ENCODE assay signal across 8 cellular contexts in genomic region chr2:222860740-222861410, GRCh38. TPM values are rescaled to one million over a fixed set of nuclear protein-coding genes. Genes with fewer than 3 reads are reported as not detected.
DNase-seq lines count a peak whose midpoint lies in the region; ATAC-seq and TF ChIP-seq lines count a peak whose summit lies in the region.

ACSL3 (plus strand) TSS chr2:222861036; CDS start chr2:222908773, 47,737 bp downstream.

- peak within 1 kb of the TSS; percentile 92 for H3K4me2 ChIP-seq in DOHH2 (ENCODE audit: low read length)
- H3K4me2 ChIP-seq in GM23248 (ENCODE audit: unreplicated experiment) = peak within 1 kb of the TSS; percentile 96
- peak within 1 kb of the TSS; percentile 94 for H3K4me2 ChIP-seq in fibroblast of lung (ENCODE audit: extremely low read depth, insufficient read depth, low read length)

- peaks cover 11% of the 10 kb centered on the region for H3K4me1 Mint-ChIP-seq in activated T-helper 17 cell treated with anti-CD3 and anti-CD28 coated beads, Interleukin-2, amount 50 U/mL, for 72 hours
- peaks cover 7 to 8% (median 7%) of the 10 kb centered on the region in 4 donors for H3K4me1 Mint-ChIP-seq in naive thymus-derived CD8-positive, alpha-beta T cell
- peaks cover 8 to 16% of the 10 kb centered on the region in 2 donors for H3K4me1 Mint-ChIP-seq in stimulated activated naive B cell treated with anti-CD40 and anti-IgM and Interleukin-4, amounts not matched to agents 10 μg/mL and 1 μg/mL and 100 μg/mL, for 72 hours

- peaks cover 6% of the 10 kb centered on the region for H3K36me3 ChIP-seq in DOHH2 (ENCODE audit: control insufficient read depth, low read length)
- no peaks in the 10 kb centered on the region for H3K36me3 ChIP-seq in GM23248 (ENCODE audit: low read depth)
- H3K36me3 ChIP-seq in fibroblast of lung (ENCODE audit: control insufficient read depth, insufficient read depth, low read length) = no peaks in the 10 kb centered on the region

- no peak within 1 kb of the TSS for H3K4me3 Mint-ChIP-seq in activated T-helper 17 cell treated with anti-CD3 and anti-CD28 coated beads, Interleukin-2, amount 50 U/mL, for 72 hours
- peak within 1 kb of the TSS in 9 of 10 donors; percentile 72 to 89 (median 83) for H3K4me3 Mint-ChIP-seq in naive thymus-derived CD8-positive, alpha-beta T cell
- H3K4me3 Mint-ChIP-seq in stimulated activated naive B cell treated with anti-CD40 and anti-IgM and Interleukin-4, amounts not matched to agents 10 μg/mL and 1 μg/mL and 100 μg/mL, for 72 hours = peak within 1 kb of the TSS in 1 of 2 donors; percentile 80

- in situ Hi-C loops in GM23248 (cut with MboI) = no loop called here

- DNase-seq in GM23248 (peak; percentile 98), LHCN-M2 (ENCODE audit: low read depth) (peak; percentile 95), RWPE1 (ENCODE audit: low spot score) (peak; percentile 89), fibroblast of lung (ENCODE audit: low read depth in 2 of 2) (peak; percentile 92 to 94)
- DNase-seq in naive thymus-derived CD8-positive, alpha-beta T cell = peak; percentile 82 to 94 (median 90)
- DNase-seq in stimulated activated naive B cell treated with anti-CD40 and anti-IgM and Interleukin-4, amounts not matched to agents 10 μg/mL and 1 μg/mL and 100 μg/mL, for 72 hours = peak; percentile 93

- no peaks in the 10 kb centered on the region for H3K36me3 Mint-ChIP-seq in activated T-helper 17 cell treated with anti-CD3 and anti-CD28 coated beads, Interleukin-2, amount 50 U/mL, for 72 hours (ENCODE audit: low read depth)
- H3K36me3 Mint-ChIP-seq in naive thymus-derived CD8-positive, alpha-beta T cell = no peaks in the 10 kb centered on the region
- H3K36me3 Mint-ChIP-seq in stimulated activated naive B cell treated with anti-CD40 and anti-IgM and Interleukin-4, amounts not matched to agents 10 μg/mL and 1 μg/mL and 100 μg/mL, for 72 hours = peaks cover 0 to 3% of the 10 kb centered on the region in 2 donors

- ATAC-seq in activated T-helper 17 cell treated with anti-CD3 and anti-CD28 coated beads, Interleukin-2, amount 50 U/mL, for 72 hours (replicated peaks) = peak; percentile 100
- ATAC-seq in naive thymus-derived CD8-positive, alpha-beta T cell = peak; percentile 97 to 98
- peak; percentile 97 to 98 for ATAC-seq in stimulated activated naive B cell treated with anti-CD40 and anti-IgM and Interleukin-4, amounts not matched to agents 10 μg/mL and 1 μg/mL and 100 μg/mL, for 72 hours (replicated peaks)

- H3K4me1 ChIP-seq in DOHH2 (ENCODE audit: control insufficient read depth, low read length) = peaks cover 33% of the 10 kb centered on the region
- peaks cover 39% of the 10 kb centered on the region for H3K4me1 ChIP-seq in GM23248 (ENCODE audit: insufficient read depth)
- peaks cover 12% of the 10 kb centered on the region for H3K4me1 ChIP-seq in fibroblast of lung (ENCODE audit: control insufficient read depth, extremely low read depth, insufficient read depth, low read length)

- H3K79me2 ChIP-seq in DOHH2 (ENCODE audit: control insufficient read depth, low read length) = peaks cover 50% of the 10 kb centered on the region
- H3K79me2 ChIP-seq in GM23248 (ENCODE audit: insufficient read depth) = peaks cover 47% of the 10 kb centered on the region
- H3K79me2 ChIP-seq in fibroblast of lung (ENCODE audit: control insufficient read depth, insufficient read depth, low read length) = peaks cover 50% of the 10 kb centered on the region

- CTCF ChIA-PET in RWPE1 (lab: Yijun Ruan, JAX) = interaction anchor here (1.3 to 1.6 kb wide), 2 partner anchors 63 to 170 kb away, joined by 3 to 4 read pairs; no protein-coding TSS in a partner anchor

- no peaks in the 10 kb centered on the region for H3K9me2 ChIP-seq in DOHH2 (replicated peaks; ENCODE audit: control insufficient read depth, low read length)
- no peaks in the 10 kb centered on the region for H3K9me2 ChIP-seq in GM23248 (ENCODE audit: insufficient read depth)

- POLR2A ChIA-PET in RWPE1 (lab: Yijun Ruan, JAX; ENCODE audit: low non-redundant PET) = interaction anchor here (0.6 kb wide), 1 partner anchor 51 kb away, joined by 3 read pairs; no protein-coding TSS in a partner anchor
- POLR2A ChIA-PET in naive thymus-derived CD8-positive, alpha-beta T cell (lab: Charles Lee) = interaction anchor here (0.6 to 1.8 kb wide), 3 partner anchors 10 to 204 kb away, joined by 3 to 5 read pairs (median 3); partner anchors contain the start of gene FARSB

- H3K27ac ChIP-seq in DOHH2 (ENCODE audit: low read depth, low read length) = peak within 1 kb of the TSS; percentile 77
- H3K27ac ChIP-seq in GM23248 = peak within 1 kb of the TSS; percentile 84
- H3K27ac ChIP-seq in RWPE1 = peak within 1 kb of the TSS; percentile 92
- peak within 1 kb of the TSS; percentile 90 for H3K27ac ChIP-seq in fibroblast of lung (ENCODE audit: insufficient read depth, low read length)

- H3K9me3 ChIP-seq in DOHH2 (ENCODE audit: control insufficient read depth, insufficient read depth, low read length) = no peaks in the 10 kb centered on the region
- H3K9me3 ChIP-seq in GM23248 (ENCODE audit: low read depth) = no peaks in the 10 kb centered on the region
- no peaks in the 10 kb centered on the region for H3K9me3 ChIP-seq in fibroblast of lung (ENCODE audit: control insufficient read depth, insufficient read depth, low read depth, low read length)

- no peaks in the 10 kb centered on the region for H3K9me3 Mint-ChIP-seq in activated T-helper 17 cell treated with anti-CD3 and anti-CD28 coated beads, Interleukin-2, amount 50 U/mL, for 72 hours
- H3K9me3 Mint-ChIP-seq in naive thymus-derived CD8-positive, alpha-beta T cell = no peaks in the 10 kb centered on the region
- H3K9me3 Mint-ChIP-seq in stimulated activated naive B cell treated with anti-CD40 and anti-IgM and Interleukin-4, amounts not matched to agents 10 μg/mL and 1 μg/mL and 100 μg/mL, for 72 hours = no peaks in the 10 kb centered on the region

- peak within 1 kb of the TSS; percentile 92 for H3K27ac Mint-ChIP-seq in activated T-helper 17 cell treated with anti-CD3 and anti-CD28 coated beads, Interleukin-2, amount 50 U/mL, for 72 hours
- peak within 1 kb of the TSS; percentile 62 to 99 (median 94) for H3K27ac Mint-ChIP-seq in naive thymus-derived CD8-positive, alpha-beta T cell
- H3K27ac Mint-ChIP-seq in stimulated activated naive B cell treated with anti-CD40 and anti-IgM and Interleukin-4, amounts not matched to agents 10 μg/mL and 1 μg/mL and 100 μg/mL, for 72 hours = peak within 1 kb of the TSS; percentile 92

- H3K27me3 ChIP-seq in DOHH2 (ENCODE audit: control insufficient read depth, low read length) (no peaks in the 10 kb centered on the region; the same call in 1 of the 2 replicates), GM23248 (replicated peaks; ENCODE audit: insufficient read depth) (no peaks in the 10 kb centered on the region), fibroblast of lung (ENCODE audit: control insufficient read depth, insufficient read depth, low read length) (no peaks in the 10 kb centered on the region)

- H3F3A ChIP-seq in DOHH2 (ENCODE audit: control insufficient read depth, insufficient read depth) = no peaks in the 10 kb centered on the region
- peaks cover 45% of the 10 kb centered on the region for H3F3A ChIP-seq in GM23248 (ENCODE audit: insufficient read depth)

- H3K27me3 Mint-ChIP-seq in activated T-helper 17 cell treated with anti-CD3 and anti-CD28 coated beads, Interleukin-2, amount 50 U/mL, for 72 hours = peaks cover 7% of the 10 kb centered on the region
- H3K27me3 Mint-ChIP-seq in naive thymus-derived CD8-positive, alpha-beta T cell = no peaks in the 10 kb centered on the region
- H3K27me3 Mint-ChIP-seq in stimulated activated naive B cell treated with anti-CD40 and anti-IgM and Interleukin-4, amounts not matched to agents 10 μg/mL and 1 μg/mL and 100 μg/mL, for 72 hours = no peaks in the 10 kb centered on the region

- 1% methylated on average over 37 to 66 of the region's 99 CpGs for WGBS in GM23248 (ENCODE audit: low coverage in 1 of 2, low lambda C conversion rate in 2 of 2, missing lambda C conversion rate in 2 of 2), 2 experiments

- H3K4me3 ChIP-seq in DOHH2 (ENCODE audit: low read length) = peak within 1 kb of the TSS; percentile 93
- peak within 1 kb of the TSS; percentile 81 for H3K4me3 ChIP-seq in GM23248
- H3K4me3 ChIP-seq in fibroblast of lung (replicated peaks in 1 of 4; ENCODE audit: control extremely low read depth in 1 of 4, insufficient read depth in 1 of 4, low read depth in 3 of 4, low read length in 4 of 4) = peak within 1 kb of the TSS; percentile 73 to 96 (median 90)

- H4K20me1 ChIP-seq in DOHH2 (ENCODE audit: control insufficient read depth, insufficient read depth, low read depth, low read length) (peaks cover 41% of the 10 kb centered on the region), GM23248 (ENCODE audit: insufficient read depth) (peaks cover 12% of the 10 kb centered on the region; the same call in 1 of the 2 replicates), fibroblast of lung (ENCODE audit: control insufficient read depth, extremely low read depth, insufficient read depth, low read length) (peaks cover 8% of the 10 kb centered on the region)

- H3K9ac ChIP-seq in GM23248 (peak within 1 kb of the TSS; percentile 91), fibroblast of lung (ENCODE audit: insufficient read depth, low read length) (peak within 1 kb of the TSS; percentile 90)

- H2AFZ ChIP-seq in GM23248 (peak within 1 kb of the TSS; percentile 65), fibroblast of lung (ENCODE audit: low read length) (peak within 1 kb of the TSS; percentile 29)

- TF ChIP-seq CTCF in DOHH2 (IDR thresholded peaks at IDR 0.05; ENCODE audit: low read depth, low read length, poor library complexity, severe bottlenecking) (peak; percentile 14), RWPE1 (conservative IDR thresholded peaks at IDR 0.05; ENCODE audit: low read depth) (no peak), fibroblast of lung (conservative IDR thresholded peaks at IDR 0.05 in 1 of 2, IDR thresholded peaks at IDR 0.05 in 1 of 2; ENCODE audit: low read depth in 1 of 2, low read length in 2 of 2) (no peak)

RNA-seq across cellular contexts. Expression of gene ACSL3, which starts in this region (rescaled TPM):
- 61.5 and 66.5 TPM in 2 replicates for total RNA-seq in GM23248 (2014; rRNA removed; shearing (Covaris generic))
- polyA plus RNA-seq in GM23248 (2016; fragmentation: Nextera tagmentation; extraction: Ambion mirVana) = 47.1 and 48.6 TPM in 2 replicates
- 178 and 215 TPM in 2 replicates for total RNA-seq in LHCN-M2 (2014; rRNA removed)
- polyA plus RNA-seq in LHCN-M2 (2012) = 44.6 TPM
- total RNA-seq in activated T-helper 17 cell treated with anti-CD3 and anti-CD28 coated beads, Interleukin-2, amount 50 U/mL, for 72 hours = 10 to 100 TPM; 12.9 to 32.6 TPM
- total RNA-seq in fibroblast of lung = 233 and 377 TPM in 2 replicates
- 119 and 147 TPM in 2 replicates for polyA plus RNA-seq in fibroblast of lung
- 109 and 119 TPM in 2 replicates for polyA plus RNA-seq in fibroblast of lung (2012)
- polyA minus RNA-seq in fibroblast of lung (ENCODE audit: low replicate concordance) = 104 and 159 TPM in 2 replicates
- 10 to 100 TPM; 37.8 to 43.1 TPM for total RNA-seq in naive thymus-derived CD8-positive, alpha-beta T cell
- 10 to 100 TPM; 27.8 to 32.5 (median 31.2) TPM for polyA plus RNA-seq in naive thymus-derived CD8-positive, alpha-beta T cell

Comparison
In these comparisons a context has a peak if more than half of its experiments do, and no peak if none do; other contexts are left out.
1. Peak in every context shown above with its lines: DNase-seq, ATAC-seq, H3K4me3 ChIP-seq and H3K27ac ChIP-seq.